Comparison of ENCODE assay signal across 1 cellular context in genomic region chr17:82226809-82227628, GRCh38.
TF ChIP-seq lines count a peak whose summit lies in the region.

No MANE protein-coding gene starts in this region.

TF ChIP-seq in HepG2, 621 proteins besides CTCF, POLR2A, EP300 and RAD21 (continued from another document and continues in another):
- TF ChIP-seq CBX5 (CRISPR knock-in tag; IDR thresholded peaks at IDR 0.05; ENCODE audit: borderline replicate concordance) (no peak), ZNF329 (CRISPR knock-in tag; IDR thresholded peaks at IDR 0.05; ENCODE audit: low read depth) (no peak), ATF1 (CRISPR knock-in tag; IDR thresholded peaks at IDR 0.05) (no peak), HHEX (CRISPR knock-in tag; IDR thresholded peaks at IDR 0.05) (no peak), ZNF496 (CRISPR knock-in tag; IDR thresholded peaks at IDR 0.05; ENCODE audit: insufficient replicate concordance) (no peak), SOX5 (CRISPR knock-in tag; IDR thresholded peaks at IDR 0.05; ENCODE audit: borderline replicate concordance) (no peak; the same call in 1 of the 2 replicates), SETDB1 (CRISPR knock-in tag; IDR thresholded peaks at IDR 0.05; ENCODE audit: borderline replicate concordance) (no peak), ZNF891 (CRISPR knock-in tag; IDR thresholded peaks at IDR 0.05) (no peak), MAF1 (CRISPR knock-in tag; IDR thresholded peaks at IDR 0.05; ENCODE audit: borderline replicate concordance) (no peak), ZNF343 (CRISPR knock-in tag; IDR thresholded peaks at IDR 0.05) (no peak), ZNF710 (CRISPR knock-in tag; IDR thresholded peaks at IDR 0.05; ENCODE audit: borderline replicate concordance) (0 out of 2 replicates have a peak, but pooled peaks have one; percentile 27), ETV5 (CRISPR knock-in tag; IDR thresholded peaks at IDR 0.05; ENCODE audit: borderline replicate concordance) (0 out of 2 replicates have a peak, but pooled peaks have one; percentile 7), ZNF569 (CRISPR knock-in tag; IDR thresholded peaks at IDR 0.05; ENCODE audit: borderline replicate concordance) (no peak), ZNF777 (CRISPR knock-in tag; IDR thresholded peaks at IDR 0.05) (peak; percentile 52; the same call in 1 of the 2 replicates), DMAP1 (CRISPR knock-in tag; IDR thresholded peaks at IDR 0.05) (no peak; the same call in 1 of the 2 replicates), ZBTB25 (CRISPR knock-in tag; IDR thresholded peaks at IDR 0.05) (no peak), ZNF597 (CRISPR knock-in tag; IDR thresholded peaks at IDR 0.05) (no peak), GPBP1L1 (CRISPR knock-in tag; IDR thresholded peaks at IDR 0.05) (no peak), FOXC1 (CRISPR knock-in tag; IDR thresholded peaks at IDR 0.05; ENCODE audit: borderline replicate concordance) (no peak; the same call in 1 of the 2 replicates), ZNF652 (CRISPR knock-in tag; IDR thresholded peaks at IDR 0.05; ENCODE audit: borderline replicate concordance, low read depth) (no peak), ZNF607 (CRISPR knock-in tag; IDR thresholded peaks at IDR 0.05; ENCODE audit: borderline replicate concordance) (no peak; the same call in 1 of the 2 replicates), FOXP4 (CRISPR knock-in tag; IDR thresholded peaks at IDR 0.05) (no peak), KDM5B (CRISPR knock-in tag; IDR thresholded peaks at IDR 0.05; ENCODE audit: borderline replicate concordance) (no peak), ZBTB3 (CRISPR knock-in tag; IDR thresholded peaks at IDR 0.05; ENCODE audit: borderline replicate concordance, low read depth) (no peak), BCL6 (CRISPR knock-in tag; IDR thresholded peaks at IDR 0.05) (no peak), ZBTB8A (CRISPR knock-in tag; IDR thresholded peaks at IDR 0.05; ENCODE audit: borderline replicate concordance, low read depth) (no peak), TRIM22 (IDR thresholded peaks at IDR 0.05) (no peak), ZNF781 (CRISPR knock-in tag; IDR thresholded peaks at IDR 0.05; ENCODE audit: borderline replicate concordance, not compliant biosample characterization) (no peak), SP1 (IDR thresholded peaks at IDR 0.05) (no peak), SP1 (CRISPR knock-in tag; IDR thresholded peaks at IDR 0.05) (no peak), TBX3 (IDR thresholded peaks at IDR 0.05; ENCODE audit: borderline replicate concordance) (no peak), MTF1 (CRISPR knock-in tag; IDR thresholded peaks at IDR 0.05) (no peak), CREM (IDR thresholded peaks at IDR 0.05) (no peak), CREM (CRISPR knock-in tag; IDR thresholded peaks at IDR 0.05) (no peak), ZNF674 (CRISPR knock-in tag; IDR thresholded peaks at IDR 0.05; ENCODE audit: low read depth) (no peak), KIAA2018 (CRISPR knock-in tag; IDR thresholded peaks at IDR 0.05; ENCODE audit: borderline replicate concordance) (no peak), ZNF501 (CRISPR knock-in tag; IDR thresholded peaks at IDR 0.05) (no peak), ZNF18 (CRISPR knock-in tag; IDR thresholded peaks at IDR 0.05; ENCODE audit: insufficient replicate concordance) (no peak), ZSCAN20 (CRISPR knock-in tag; IDR thresholded peaks at IDR 0.05; ENCODE audit: borderline replicate concordance) (no peak), KLF13 (CRISPR knock-in tag; IDR thresholded peaks at IDR 0.05) (no peak), NBN (conservative IDR thresholded peaks at IDR 0.05) (no peak), THAP7 (CRISPR knock-in tag; IDR thresholded peaks at IDR 0.05) (no peak), ATF3 (CRISPR knock-in tag; IDR thresholded peaks at IDR 0.05) (peak; percentile 53; the same call in 1 of the 2 replicates), MEIS2 (CRISPR knock-in tag; IDR thresholded peaks at IDR 0.05) (no peak), KLF15 (CRISPR knock-in tag; IDR thresholded peaks at IDR 0.05; ENCODE audit: borderline replicate concordance) (no peak), HMG20B (CRISPR knock-in tag; conservative IDR thresholded peaks at IDR 0.05) (no peak; the same call in 1 of the 2 replicates)
